ENCODE assay signal across 21 cellular contexts in genomic region chr1:115242543-115242942, GRCh38.
"Had no signal": no experiment of that assay in that cellular context is flagged by ENCODE, and none has a peak within 500 bp of the region (broad histone marks: within the 10 kb centered on the region; RNA-seq: fewer than 3 reads in every experiment).

No MANE protein-coding gene starts in this region.

- H3K4me3 Mint-ChIP-seq: activated T-helper 17 cell treated with anti-CD3 and anti-CD28 coated beads, Interleukin-2, amount 50 U/mL, for 72 hours; immature natural killer cell; naive thymus-derived CD8-positive, alpha-beta T cell; neural progenitor cell; stimulated activated naive B cell treated with anti-CD40 and anti-IgM and Interleukin-4, amounts not matched to agents 10 μg/mL and 1 μg/mL and 100 μg/mL, for 72 hours had no signal

- H3K4me1 Mint-ChIP-seq: activated T-helper 17 cell treated with anti-CD3 and anti-CD28 coated beads, Interleukin-2, amount 50 U/mL, for 72 hours; immature natural killer cell; naive thymus-derived CD8-positive, alpha-beta T cell; neural progenitor cell; stimulated activated naive B cell treated with anti-CD40 and anti-IgM and Interleukin-4, amounts not matched to agents 10 μg/mL and 1 μg/mL and 100 μg/mL, for 72 hours had no signal

- H2AFZ ChIP-seq: hepatocyte, neural progenitor cell had no signal

- H3K27ac ChIP-seq: adrenal gland, ascending aorta, hepatocyte, left ventricle myocardium inferior, neural progenitor cell, prostate gland, transverse colon had no signal

- H3K4me3 ChIP-seq: adrenal gland, ascending aorta, hepatocyte, left ventricle myocardium inferior, neural progenitor cell, prostate gland, transverse colon had no signal

- H3K27me3 ChIP-seq: adrenal gland, ascending aorta, hepatocyte, neural progenitor cell, transverse colon had no signal

- H3K4me2 ChIP-seq: hepatocyte, neural progenitor cell had no signal

- H3K36me3 Mint-ChIP-seq: activated naive CD4-positive, alpha-beta T cell treated with anti-CD3 and anti-CD28 coated beads, Interleukin-2, amount 50 U/mL, for 72 hours; immature natural killer cell; neural progenitor cell; stimulated activated naive B cell treated with anti-CD40 and anti-IgM and Interleukin-4, amounts not matched to agents 10 μg/mL and 1 μg/mL and 100 μg/mL, for 72 hours had no signal

- H3K9ac ChIP-seq: neural progenitor cell had no signal

- H3K4me1 ChIP-seq: adrenal gland, ascending aorta, left ventricle myocardium inferior, neural progenitor cell, prostate gland, transverse colon had no signal

- H3K9me3 Mint-ChIP-seq: activated naive CD4-positive, alpha-beta T cell treated with anti-CD3 and anti-CD28 coated beads, Interleukin-2, amount 50 U/mL, for 72 hours had no signal

- DNase-seq: activated CD4-positive, alpha-beta T cell treated with anti-CD3 and anti-CD28 coated beads for 1 hour; activated T-cell treated with anti-CD3 and anti-CD28 coated beads, Interleukin-2, amount 50 U/mL, for 1 hour; adrenal gland; central memory CD4-positive, alpha-beta T cell; dermis blood vessel endothelial cell; effector CD8-positive, alpha-beta T cell; glutamatergic neuron; immature natural killer cell; left ventricle myocardium inferior; naive thymus-derived CD8-positive, alpha-beta T cell; stimulated activated CD4-positive, alpha-beta T cell treated with anti-CD3 and anti-CD28 coated beads, Interleukin-2, amount 100 ng/mL, for 48 hours; stimulated activated CD8-positive, alpha-beta memory T cell treated with anti-CD3 and anti-CD28 coated beads, Interleukin-4, amount 100 ng/mL, for 48 hours; stimulated activated naive B cell treated with anti-CD40 and anti-IgM and Interleukin-4, amounts not matched to agents 10 μg/mL and 1 μg/mL and 100 μg/mL, for 72 hours; transverse colon had no signal

- ATAC-seq: activated naive CD4-positive, alpha-beta T cell treated with anti-CD3 and anti-CD28 coated beads, Interleukin-2, amount 50 U/mL, for 72 hours; activated T-helper 17 cell treated with anti-CD3 and anti-CD28 coated beads, Interleukin-2, amount 50 U/mL, for 72 hours; esophagus mucosa; naive thymus-derived CD8-positive, alpha-beta T cell; stimulated activated naive B cell treated with anti-CD40 and anti-IgM and Interleukin-4, amounts not matched to agents 10 μg/mL and 1 μg/mL and 100 μg/mL, for 72 hours had no signal

- H3K27ac Mint-ChIP-seq: activated naive CD4-positive, alpha-beta T cell treated with anti-CD3 and anti-CD28 coated beads, Interleukin-2, amount 50 U/mL, for 72 hours; activated T-helper 17 cell treated with anti-CD3 and anti-CD28 coated beads, Interleukin-2, amount 50 U/mL, for 72 hours; immature natural killer cell; naive thymus-derived CD8-positive, alpha-beta T cell; neural progenitor cell; stimulated activated naive B cell treated with anti-CD40 and anti-IgM and Interleukin-4, amounts not matched to agents 10 μg/mL and 1 μg/mL and 100 μg/mL, for 72 hours had no signal

- H3K36me3 ChIP-seq: adrenal gland, ascending aorta, left ventricle myocardium inferior, prostate gland, transverse colon had no signal

- H3K79me2 ChIP-seq: hepatocyte had no signal

- H3K9me3 ChIP-seq: adrenal gland, prostate gland had no signal
